Comparison of ENCODE assay signal across 1 cellular context in genomic region chr5:32330126-32330971, GRCh38.
TF ChIP-seq lines count a peak whose summit lies in the region.

No MANE protein-coding gene starts in this region.

TF ChIP-seq in HepG2, 621 proteins besides CTCF, POLR2A, EP300 and RAD21 (continued from another document and continues in another):
- TF ChIP-seq ZNF292 (CRISPR knock-in tag; IDR thresholded peaks at IDR 0.05; ENCODE audit: borderline replicate concordance, low read depth) (peak; percentile 61; the same call in 1 of the 2 replicates), GABPB1 (CRISPR knock-in tag; IDR thresholded peaks at IDR 0.05) (no peak), SMYD3 (CRISPR knock-in tag; IDR thresholded peaks at IDR 0.05) (no peak), TCF7L2 (IDR thresholded peaks at IDR 0.05; ENCODE audit: low read depth, low read length) (no peak), ZNF274 (CRISPR knock-in tag; IDR thresholded peaks at IDR 0.05) (no peak), CHD4 (IDR thresholded peaks at IDR 0.05; ENCODE audit: borderline replicate concordance, low read length) (no peak), ZNF260 (CRISPR knock-in tag; IDR thresholded peaks at IDR 0.05; ENCODE audit: borderline replicate concordance, low read depth) (no peak), THYN1 (CRISPR knock-in tag; IDR thresholded peaks at IDR 0.05; ENCODE audit: borderline replicate concordance, low read depth) (no peak), ZNF850 (CRISPR knock-in tag; conservative IDR thresholded peaks at IDR 0.05) (no peak), MIER2 (CRISPR knock-in tag; IDR thresholded peaks at IDR 0.05) (no peak), NCOA1 (CRISPR knock-in tag; IDR thresholded peaks at IDR 0.05) (0 out of 2 replicates have a peak, but pooled peaks have one; percentile 3), MTF2 (CRISPR knock-in tag; IDR thresholded peaks at IDR 0.05; ENCODE audit: borderline replicate concordance) (no peak), ZNF614 (CRISPR knock-in tag; IDR thresholded peaks at IDR 0.05; ENCODE audit: borderline replicate concordance) (no peak), MYC (CRISPR knock-in tag; IDR thresholded peaks at IDR 0.05; ENCODE audit: borderline replicate concordance) (no peak), ZNF746 (CRISPR knock-in tag; IDR thresholded peaks at IDR 0.05) (no peak), LBX2 (CRISPR knock-in tag; IDR thresholded peaks at IDR 0.05; ENCODE audit: borderline replicate concordance) (0 out of 2 replicates have a peak, but pooled peaks have one; percentile 61), NFE2L1 (CRISPR knock-in tag; IDR thresholded peaks at IDR 0.05; ENCODE audit: borderline replicate concordance) (no peak), RFX5 (IDR thresholded peaks at IDR 0.05; ENCODE audit: low read depth, low read length) (no peak), XRCC5 (optimal IDR thresholded peaks at IDR 0.05; ENCODE audit: low read length) (no peak), GLMP (CRISPR knock-in tag; IDR thresholded peaks at IDR 0.05; ENCODE audit: borderline replicate concordance) (no peak), GMEB1 (CRISPR knock-in tag; IDR thresholded peaks at IDR 0.05; ENCODE audit: borderline replicate concordance) (no peak), MATR3 (CRISPR knock-in tag; IDR thresholded peaks at IDR 0.05) (no peak), PTBP1 (IDR thresholded peaks at IDR 0.05; ENCODE audit: low read depth, low read length, poor library complexity, severe bottlenecking) (no peak), STAT5B (CRISPR knock-in tag; IDR thresholded peaks at IDR 0.05) (no peak), DMTF1 (CRISPR knock-in tag; IDR thresholded peaks at IDR 0.05) (no peak), GPN1 (CRISPR knock-in tag; IDR thresholded peaks at IDR 0.05; ENCODE audit: borderline replicate concordance) (no peak), ZBTB49 (CRISPR knock-in tag; IDR thresholded peaks at IDR 0.05; ENCODE audit: borderline replicate concordance) (no peak), SSRP1 (CRISPR knock-in tag; IDR thresholded peaks at IDR 0.05) (no peak), ZBTB39 (CRISPR knock-in tag; IDR thresholded peaks at IDR 0.05) (no peak), HOXA3 (CRISPR knock-in tag; IDR thresholded peaks at IDR 0.05) (peak; percentile 16; the same call in 1 of the 2 replicates), MIXL1 (CRISPR knock-in tag; IDR thresholded peaks at IDR 0.05) (0 out of 2 replicates have a peak, but pooled peaks have one; percentile 21), POLR2AphosphoS5 (IDR thresholded peaks at IDR 0.05; ENCODE audit: low read depth, low read length) (no peak), ZBTB14 (CRISPR knock-in tag; IDR thresholded peaks at IDR 0.05) (no peak), MLX (CRISPR knock-in tag; IDR thresholded peaks at IDR 0.05) (no peak), SNAI1 (CRISPR knock-in tag; IDR thresholded peaks at IDR 0.05; ENCODE audit: borderline replicate concordance) (no peak), THAP8 (CRISPR knock-in tag; IDR thresholded peaks at IDR 0.05; ENCODE audit: borderline replicate concordance) (no peak), ZNF318 (CRISPR knock-in tag; IDR thresholded peaks at IDR 0.05) (no peak), ZNF567 (CRISPR knock-in tag; IDR thresholded peaks at IDR 0.05; ENCODE audit: borderline replicate concordance) (no peak), SYNCRIP (IDR thresholded peaks at IDR 0.05; ENCODE audit: insufficient read depth, low read depth, low read length) (no peak), ZNF296 (CRISPR knock-in tag; conservative IDR thresholded peaks at IDR 0.05) (no peak), ZNF788 (CRISPR knock-in tag; IDR thresholded peaks at IDR 0.05; ENCODE audit: borderline replicate concordance) (no peak; the same call in 1 of the 2 replicates), PPARG (CRISPR knock-in tag; conservative IDR thresholded peaks at IDR 0.05) (no peak)
